Comparison of ENCODE assay signal across 14 cellular contexts in the genomic region with DNA sequence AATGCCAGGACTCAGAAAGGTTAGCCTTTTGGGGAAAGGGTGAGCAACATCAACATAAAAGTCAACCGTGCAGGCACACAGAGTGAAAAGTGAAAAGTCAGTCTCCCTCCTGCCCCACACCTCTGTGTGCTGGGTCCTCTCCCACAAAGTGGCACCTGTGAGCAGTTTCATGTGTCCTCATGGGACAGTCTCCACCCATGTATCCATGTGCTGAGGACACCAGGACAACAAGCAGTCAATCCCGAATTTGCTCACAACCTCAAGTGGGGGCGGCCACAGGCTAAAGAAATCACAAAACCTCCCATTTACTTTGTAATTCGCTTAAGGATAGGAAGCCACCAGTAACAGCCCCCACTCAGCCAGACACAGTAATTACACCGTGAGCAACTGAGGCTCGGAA.
DNase-seq lines count a peak whose midpoint lies in the region; ATAC-seq and TF ChIP-seq lines count a peak whose summit lies in the region.
"Had no signal": no experiment of that assay in that cellular context is flagged by ENCODE, and none has a peak within 500 bp of the region (broad histone marks: within the 10 kb centered on the region; RNA-seq: fewer than 3 reads in every experiment).

No MANE protein-coding gene starts in this region.

- POLR2A ChIA-PET in WTC11 (lab: Charles Lee): no interaction called here

- H3K4me1 Mint-ChIP-seq in HFFc6 (ENCODE audit: low read depth) (peaks cover 86% of the 10 kb centered on the region), WTC11 (peaks cover 40% of the 10 kb centered on the region), CD14-positive monocyte (peaks cover 39% of the 10 kb centered on the region)

- no peak for ATAC-seq in WTC11
- no peak for ATAC-seq in left lobe of liver
- ATAC-seq in GM21360 (IDR thresholded peaks at IDR 0.05; ENCODE audit: unreplicated experiment): no peak
- ATAC-seq: CD8-positive, alpha-beta T cell had no signal

- DNase-seq in HFFc6 (no peak), WTC11 (ENCODE audit: low spot score) (no peak), left lobe of liver (ENCODE audit: low spot score) (peak; percentile 18), CD14-positive monocyte (ENCODE audit: low spot score) (no peak), EL (no peak)
- DNase-seq: BE2C, COR-L47, DMS153, DMS79 treated with DMSO at 0.1 percent for 48 hours, GDM1, GOT3, KG1 had no signal

- CTCF ChIA-PET in WTC11 (lab: Charles Lee): interaction anchor here (0.6 to 8.7 kb wide), 2 partner anchors 20 to 62 kb away, joined by 3 to 82 read pairs; no protein-coding TSS in a partner anchor

- H3K36me3 Mint-ChIP-seq in HFFc6 (ENCODE audit: low read depth) (peaks cover 38% of the 10 kb centered on the region), WTC11 (no peaks in the 10 kb centered on the region), CD14-positive monocyte (peaks cover 2 to 6% of the 10 kb centered on the region in 2 donors)
- H3K36me3 Mint-ChIP-seq: CD8-positive, alpha-beta T cell had no signal

- H3K4me3 Mint-ChIP-seq in HFFc6: no peak overlapping the region
- H3K4me3 Mint-ChIP-seq in WTC11: no peak overlapping the region
- H3K4me3 Mint-ChIP-seq in CD14-positive monocyte: no peak overlapping the region
- H3K4me3 Mint-ChIP-seq: CD8-positive, alpha-beta T cell had no signal

- no peaks in the 10 kb centered on the region for H3K9me3 Mint-ChIP-seq in HFFc6
- H3K9me3 Mint-ChIP-seq in WTC11: no peaks in the 10 kb centered on the region
- peaks cover 0 to 2% (median 0%) of the 10 kb centered on the region in 7 donors for H3K9me3 Mint-ChIP-seq in CD14-positive monocyte
- H3K9me3 Mint-ChIP-seq: CD8-positive, alpha-beta T cell had no signal

- peaks cover 3% of the 10 kb centered on the region; the same call in 1 of the 2 replicates for H3K27me3 Mint-ChIP-seq in HFFc6 (ENCODE audit: insufficient read depth)
- H3K27me3 Mint-ChIP-seq in WTC11 (ENCODE audit: low read depth): no peaks in the 10 kb centered on the region
- H3K27me3 Mint-ChIP-seq in CD14-positive monocyte (ENCODE audit: low read depth in 3 of 3): peaks cover 8 to 14% (median 11%) of the 10 kb centered on the region in 3 donors

- intact Hi-C loops in CD14-positive monocyte (cut with micrococcal nuclease): no loop called here

- H3K27ac Mint-ChIP-seq in HFFc6 (peak overlapping the region; percentile 59), WTC11 (peak overlapping the region; percentile 80), CD14-positive monocyte (peak overlapping the region in 1 of 7 donors; percentile 70)
- H3K27ac Mint-ChIP-seq: CD8-positive, alpha-beta T cell had no signal

- TF ChIP-seq CTCF in HFFc6 (IDR thresholded peaks at IDR 0.05) (no peak), WTC11 (IDR thresholded peaks at IDR 0.05) (no peak), CD14-positive monocyte (IDR thresholded peaks at IDR 0.05) (no peak)

TF ChIP-seq in WTC11, 78 proteins besides CTCF, POLR2A, EP300 and RAD21:
- TF ChIP-seq HMGXB4 (CRISPR knock-in tag; IDR thresholded peaks at IDR 0.05) (no peak), CREM (CRISPR knock-in tag; IDR thresholded peaks at IDR 0.05) (no peak), ZNF138 (CRISPR knock-in tag; conservative IDR thresholded peaks at IDR 0.05) (no peak), HMGA2 (CRISPR knock-in tag; IDR thresholded peaks at IDR 0.05) (no peak), STAT6 (CRISPR knock-in tag; conservative IDR thresholded peaks at IDR 0.05; ENCODE audit: low read depth) (no peak), ESRRA (CRISPR knock-in tag; IDR thresholded peaks at IDR 0.05; ENCODE audit: borderline replicate concordance) (no peak), PRRX2 (CRISPR knock-in tag; IDR thresholded peaks at IDR 0.05) (no peak), FOXP1 (CRISPR knock-in tag; IDR thresholded peaks at IDR 0.05; ENCODE audit: borderline replicate concordance) (no peak), GRHL2 (CRISPR knock-in tag; IDR thresholded peaks at IDR 0.05; ENCODE audit: insufficient replicate concordance, severe bottlenecking) (no peak), ZNF671 (CRISPR knock-in tag; IDR thresholded peaks at IDR 0.05) (no peak)
- TF ChIP-seq, protein P1, sequence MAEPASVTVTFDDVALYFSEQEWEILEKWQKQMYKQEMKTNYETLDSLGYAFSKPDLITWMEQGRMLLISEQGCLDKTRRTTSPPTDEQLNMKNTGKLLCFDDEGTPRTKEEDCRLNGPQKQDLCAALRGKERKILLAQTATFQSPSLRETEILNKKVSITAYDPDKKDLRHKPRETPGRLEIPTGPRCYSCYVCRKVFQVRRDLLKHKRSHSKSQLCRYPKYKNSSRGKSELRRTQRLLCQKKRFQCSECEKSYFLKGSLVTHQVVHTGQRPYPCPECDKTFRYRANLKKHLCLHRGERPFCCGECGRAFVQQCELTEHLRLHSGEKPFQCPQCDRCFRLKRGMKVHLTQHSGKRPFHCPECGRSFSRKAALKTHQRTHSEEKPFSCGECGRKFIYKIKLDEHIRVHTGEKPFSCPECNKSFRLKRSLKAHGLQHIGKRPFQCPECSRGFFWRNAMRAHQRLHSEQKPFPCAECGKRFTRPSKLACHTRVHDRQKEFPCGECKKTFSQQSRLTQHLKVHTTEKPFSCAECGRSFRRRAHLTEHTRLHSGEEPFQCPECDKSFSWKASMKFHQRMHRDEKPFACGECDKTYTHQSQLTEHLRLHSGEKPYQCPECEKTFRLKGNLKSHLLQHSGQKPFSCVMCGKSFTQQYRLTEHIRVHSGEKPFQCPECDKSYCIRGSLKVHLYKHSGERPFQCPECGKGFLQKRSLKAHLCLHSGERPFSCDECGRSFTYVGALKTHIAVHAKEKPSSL (CRISPR knock-in tag; conservative IDR thresholded peaks at IDR 0.05): no peak
